7 cellular contexts compared by ENCODE assay signal in the genomic region with DNA sequence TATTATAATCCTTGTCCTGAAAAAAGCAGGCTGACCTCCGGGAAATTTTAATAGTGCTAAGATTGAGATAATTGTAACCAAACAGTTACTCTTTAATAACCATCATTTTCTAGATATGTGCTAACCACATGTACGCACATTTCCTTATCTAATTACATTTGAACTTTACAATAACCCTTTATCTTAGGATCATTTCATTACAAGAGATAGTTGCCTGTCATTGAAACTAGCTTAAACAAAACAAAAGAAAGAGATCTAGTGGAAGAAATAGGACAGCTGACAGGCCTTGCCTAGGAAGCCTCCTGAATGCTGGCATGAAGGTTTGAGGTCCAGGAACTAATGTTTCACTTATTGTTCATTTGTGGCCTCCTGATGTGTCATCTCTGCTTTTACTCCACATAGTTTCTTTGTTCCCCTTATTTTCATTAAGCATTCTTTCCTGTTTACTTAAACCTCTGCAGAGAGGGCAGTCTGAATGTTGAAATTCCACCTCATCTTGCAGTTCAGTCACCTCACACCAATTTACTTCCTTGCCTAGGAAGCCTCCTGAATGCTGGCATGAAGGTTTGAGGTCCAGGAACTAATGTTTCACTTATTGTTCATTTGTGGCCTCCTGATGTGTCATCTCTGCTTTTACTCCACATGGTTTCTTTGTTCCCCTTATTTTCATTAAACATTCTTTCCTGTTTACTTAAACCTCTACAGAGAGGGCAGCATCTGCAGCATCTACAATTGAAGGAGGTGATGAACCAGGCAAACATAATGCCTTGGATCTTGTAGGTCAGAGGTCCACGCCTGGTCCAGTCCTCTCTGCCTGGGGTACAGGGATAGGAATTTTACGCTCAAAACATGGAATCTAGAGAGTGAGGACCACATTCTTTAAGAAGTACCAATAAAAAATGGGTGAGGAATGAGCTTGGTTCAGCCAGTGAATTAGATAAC.
DNase-seq lines count a peak whose midpoint lies in the region; ATAC-seq and TF ChIP-seq lines count a peak whose summit lies in the region.
"Not testable (repeated sequence)": the region's sequence is repeated elsewhere in the genome, so short reads cannot be mapped to it uniquely, and the experiment has no call there.

No MANE protein-coding gene starts in this region.

- peak overlapping the region; percentile 42 for H3K9ac ChIP-seq in SK-N-SH

- H3K27ac ChIP-seq in SK-N-SH (ENCODE audit: low read depth in 2 of 2, low read length in 1 of 2) (peak overlapping the region in 1 of 2 experiments; percentile 82; a peak in 2 of 4 replicates), mesodermal cell (ENCODE audit: low read depth, low read length, severe bottlenecking) (peak overlapping the region; percentile 5)

- not testable (repeated sequence) for H4K20me1 ChIP-seq in SK-N-SH (ENCODE audit: insufficient read depth)

- CTCF ChIA-PET in SK-N-SH (lab: Yijun Ruan, JAX), result not testable (repeated sequence)

- TF ChIP-seq RAD21 in SK-N-SH (IDR thresholded peaks at IDR 0.05; ENCODE audit: low read length), result not testable (repeated sequence)

- POLR2A ChIA-PET in SK-N-SH (lab: Yijun Ruan, JAX), result not testable (repeated sequence)

- H3K9me2 ChIP-seq in SK-N-SH, result not testable (repeated sequence)

- H3K27me3 Mint-ChIP-seq in IgD-negative memory B cell, result not testable (repeated sequence)

- peak overlapping the region in 3 of 4 donors; percentile 78 to 86 (median 85) for H3K4me3 Mint-ChIP-seq in IgD-negative memory B cell

- peak overlapping the region; percentile 62 to 83 (median 80) for H3K27ac Mint-ChIP-seq in IgD-negative memory B cell

- peaks cover 11% of the 10 kb centered on the region for H3F3A ChIP-seq in SK-N-SH (replicated peaks; ENCODE audit: insufficient read depth)

- H3K4me1 ChIP-seq in SK-N-SH (ENCODE audit: control insufficient read depth in 1 of 2, insufficient read depth in 2 of 2, low read depth in 1 of 2, low read length in 1 of 2), result peaks cover 0 to 12% of the 10 kb centered on the region in 2 experiments; a peak in 1 of 4 replicates
- H3K4me1 ChIP-seq in mesodermal cell (ENCODE audit: control insufficient read depth, insufficient read depth, low read length, poor library complexity, severe bottlenecking), result not testable (repeated sequence)

- not testable (repeated sequence) for H3K9me3 ChIP-seq in SK-N-SH; mesodermal cell (ENCODE audit: control insufficient read depth, low read length)

- not testable (repeated sequence) for H3K36me3 Mint-ChIP-seq in IgD-negative memory B cell

- ATAC-seq in GM21825 (IDR thresholded peaks at IDR 0.05; ENCODE audit: unreplicated experiment), result peak; percentile 44

- H3K9me3 Mint-ChIP-seq in IgD-negative memory B cell, result not testable (repeated sequence)

- peak overlapping the region; percentile 24; the same call in 1 of the 2 replicates for H3K4me2 ChIP-seq in SK-N-SH

- H2AFZ ChIP-seq in SK-N-SH (ENCODE audit: low read depth), result not testable (repeated sequence)

- WGBS in SK-N-SH (ENCODE audit: low lambda C conversion rate), result 7% methylated on average over 4 of the region's 4 CpGs
- no CpG with 5 or more reads among the region's 4 CpGs for WGBS in mesodermal cell (ENCODE audit: insufficient coverage in 2 of 2), 2 experiments

- not testable (repeated sequence) for H3K36me3 ChIP-seq in SK-N-SH (replicated peaks in 1 of 2; ENCODE audit: control insufficient read depth in 1 of 2, insufficient read depth in 2 of 2, low read length in 1 of 2); mesodermal cell (ENCODE audit: control insufficient read depth, insufficient read depth, low read length)

- H3K27me3 ChIP-seq in SK-N-SH (ENCODE audit: insufficient read depth), result not testable (repeated sequence)

- peaks cover 26 to 38% (median 34%) of the 10 kb centered on the region in 3 donors for H3K4me1 Mint-ChIP-seq in IgD-negative memory B cell

- peak; percentile 31 for DNase-seq in EH (ENCODE audit: low read depth)
- not testable (repeated sequence) for DNase-seq in SK-N-SH
- DNase-seq in brain pericyte (ENCODE audit: low read depth, low spot score), result peak; percentile 82
- DNase-seq in fibroblast of the aortic adventitia (ENCODE audit: low read depth), result peak; percentile 86

- TF ChIP-seq CTCF in SK-N-SH (IDR thresholded peaks at IDR 0.05); fibroblast of the aortic adventitia (IDR thresholded peaks at IDR 0.05; ENCODE audit: insufficient read depth, low read length): not testable (repeated sequence)

- not testable (repeated sequence) for H3K79me2 ChIP-seq in SK-N-SH (ENCODE audit: insufficient read depth)

- not testable (repeated sequence) for TF ChIP-seq EP300 in SK-N-SH (IDR thresholded peaks at IDR 0.05; ENCODE audit: borderline replicate concordance in 1 of 2, low read depth in 1 of 2, low read length in 1 of 2)

- not testable (repeated sequence) for H3K4me3 ChIP-seq in SK-N-SH (ENCODE audit: low read depth in 2 of 2, low read length in 1 of 2); fibroblast of the aortic adventitia (ENCODE audit: low read depth, low read length); mesodermal cell (ENCODE audit: extremely low read depth, insufficient read depth, low read length, poor library complexity, severe bottlenecking)
